In genomic region chr5:163347671-163348070, GRCh38 we compare ENCODE assay signal across 9 cellular contexts.
DNase-seq lines count a peak whose midpoint lies in the region; ATAC-seq, FAIRE-seq and TF ChIP-seq lines count a peak whose summit lies in the region.
"Had no signal": no experiment of that assay in that cellular context is flagged by ENCODE, and none has a peak within 500 bp of the region (broad histone marks: within the 10 kb centered on the region; RNA-seq: fewer than 3 reads in every experiment).

No MANE protein-coding gene starts in this region.

- no peaks in the 10 kb centered on the region for H3K9me3 ChIP-seq in neutrophil

- no peak for FAIRE-seq in urothelium cell line (lab: Jason Lieb, UNC)
- FAIRE-seq: TTC549 had no signal

- H3K36me3 ChIP-seq in neutrophil: no peaks in the 10 kb centered on the region

- peaks cover 4% of the 10 kb centered on the region for H3K27me3 ChIP-seq in neutrophil

- H3K27ac ChIP-seq in neutrophil: no peak overlapping the region

- peak; percentile 78 for TF ChIP-seq CTCF in GM13976 (IDR thresholded peaks at IDR 0.05; ENCODE audit: borderline replicate concordance, control extremely low read depth, extremely low read depth, insufficient read depth, missing control alignments)
- TF ChIP-seq CTCF in neutrophil (IDR thresholded peaks at IDR 0.05): peak; percentile 73

- DNase-seq in AML-193 (lab: John Stamatoyannopoulos, UW) (peak; percentile 42 to 50), GM13976 (ENCODE audit: low spot score) (peak; percentile 70), NCI-H510A (lab: John Stamatoyannopoulos, UW) (peak; percentile 13), fibroblast of gingiva (ENCODE audit: low read depth) (peak; percentile 40), urothelium cell line (ENCODE audit: low spot score) (peak; percentile 59)
- peak; percentile 61 for DNase-seq in activated CD8-positive, alpha-beta memory T cell treated with anti-CD3 and anti-CD28 coated beads, Interleukin-2, amount 50 U/mL, for 48 hours

- no peak overlapping the region for H3K4me3 ChIP-seq in neutrophil (ENCODE audit: low read depth in 1 of 2, low read length in 1 of 2)

- no peaks in the 10 kb centered on the region for H3K4me1 ChIP-seq in neutrophil (ENCODE audit: control insufficient read depth in 1 of 2, insufficient read depth in 1 of 2, low read depth in 1 of 2, low read length in 1 of 2)

- in situ Hi-C loops in GM13976 (cut with MboI; ENCODE audit: low sequenced_read_pairs, unreplicated experiment): no loop called here

- ATAC-seq in HG02885 (IDR thresholded peaks at IDR 0.05; ENCODE audit: poor library complexity, unreplicated experiment): peak; percentile 78

Comparison
In these comparisons a context has a peak if more than half of its experiments do, and no peak if none do; other contexts are left out.
1. DNase-seq: peak in every context shown above with its lines; median percentile 70 in GM13976; 61 in activated CD8-positive, alpha-beta memory T cell treated with anti-CD3 and anti-CD28 coated beads, Interleukin-2, amount 50 U/mL, for 48 hours; 59 in urothelium cell line; 46 in AML-193; 40 in fibroblast of gingiva; 13 in NCI-H510A.